36 cellular contexts compared by ENCODE assay signal in genomic region chr19:31102674-31103073, GRCh38.
"Had no signal": no experiment of that assay in that cellular context is flagged by ENCODE, and none has a peak within 500 bp of the region (broad histone marks: within the 10 kb centered on the region; RNA-seq: fewer than 3 reads in every experiment).

No MANE protein-coding gene starts in this region.

- H3K27me3 ChIP-seq: body of pancreas, breast epithelium, Peyer's patch, SJSA1 had no signal

- H3K36me3 ChIP-seq: adrenal gland, breast epithelium, Peyer's patch, SJSA1, WERI-Rb-1 had no signal

- H3K4me3 Mint-ChIP-seq: activated CD4-positive, alpha-beta memory T cell treated with anti-CD3 and anti-CD28 coated beads, Interleukin-2, amount 10 ng/mL, durations not matched to agents 7 days and 5 days; activated T-cell treated with anti-CD3 and anti-CD28 coated beads, Interleukin-2, amount 50 U/mL, for 24 hours; T-cell had no signal

- H3K4me1 ChIP-seq: adrenal gland, body of pancreas, breast epithelium, Peyer's patch, SJSA1 had no signal

- H3K4me1 Mint-ChIP-seq: activated CD4-positive, alpha-beta memory T cell treated with anti-CD3 and anti-CD28 coated beads, Interleukin-2, amount 10 ng/mL, durations not matched to agents 7 days and 5 days; T-cell had no signal

- H3K27me3 Mint-ChIP-seq: activated CD4-positive, alpha-beta memory T cell treated with anti-CD3 and anti-CD28 coated beads, Interleukin-2, amount 10 ng/mL, durations not matched to agents 7 days and 5 days had no signal

- H3K36me3 Mint-ChIP-seq: activated naive CD4-positive, alpha-beta T cell treated with anti-CD3 and anti-CD28 coated beads, Interleukin-2, amount 50 U/mL, for 72 hours; T-cell had no signal

- H3K9me3 Mint-ChIP-seq: activated CD4-positive, alpha-beta memory T cell treated with anti-CD3 and anti-CD28 coated beads, Interleukin-2, amount 10 ng/mL, durations not matched to agents 7 days and 5 days; activated naive CD4-positive, alpha-beta T cell treated with anti-CD3 and anti-CD28 coated beads, Interleukin-2, amount 50 U/mL, for 72 hours; activated T-cell treated with anti-CD3 and anti-CD28 coated beads, Interleukin-2, amount 50 U/mL, for 24 hours; activated T-helper 2 cell treated with anti-CD3 and anti-CD28 coated beads, Interferon-gamma antibody, Interleukin-2, Interleukin-4, amounts not matched to agents 10 μg/mL and 5 μg/mL and 100 μg/mL, durations not matched to agents 14 hours and 24 hours and 36 hours; T-cell had no signal

- ATAC-seq: activated naive CD4-positive, alpha-beta T cell treated with anti-CD3 and anti-CD28 coated beads, Interleukin-2, amount 50 U/mL, for 72 hours; body of pancreas; PC-3; SK-N-SH treated with all-trans-retinoic acid at 6 μM for 48 hours; T-cell had no signal

- H3K27ac Mint-ChIP-seq: activated CD4-positive, alpha-beta memory T cell treated with anti-CD3 and anti-CD28 coated beads, Interleukin-2, amount 10 ng/mL, durations not matched to agents 7 days and 5 days; activated T-cell treated with anti-CD3 and anti-CD28 coated beads, Interleukin-2, amount 50 U/mL, for 24 hours; activated T-helper 2 cell treated with anti-CD3 and anti-CD28 coated beads, Interferon-gamma antibody, Interleukin-2, Interleukin-4, amounts not matched to agents 10 μg/mL and 5 μg/mL and 100 μg/mL, durations not matched to agents 14 hours and 24 hours and 36 hours; T-cell had no signal

- H3K9me3 ChIP-seq: adrenal gland, body of pancreas, breast epithelium, Peyer's patch, SJSA1 had no signal

- DNase-seq: activated CD4-positive, alpha-beta memory T cell treated with anti-CD3 and anti-CD28 coated beads, Interleukin-2, amount 10 ng/mL, durations not matched to agents 7 days and 5 days; activated CD4-positive, alpha-beta T cell treated with anti-CD3 and anti-CD28 coated beads for 1 hour; activated CD4-positive, alpha-beta T cell treated with anti-CD3 and anti-CD28 coated beads for 48 hours; activated CD4-positive, CD25-positive, alpha-beta regulatory T cell; activated gamma-delta T cell; activated naive CD4-positive, alpha-beta T cell treated with Interleukin-2 at 50 U/mL for 16 hours; activated T-cell treated with anti-CD3 and anti-CD28 coated beads, Interleukin-2, amount 50 U/mL, for 24 hours; adrenal gland; body of pancreas; cerebellar nuclear complex; Karpas-422; KBM-7; NCI-H1092 treated with DMSO at 0.1 percent for 48 hours; NCI-H1417; NCI-H146; NCI-H187; NCI-H2029 treated with DMSO at 0.1 percent for 48 hours; NCI-H2107; NCI-H2171; NCI-H510A; NCI-H526; NCI-H748 treated with DMSO at 0.1 percent for 48 hours; NK-92 treated with Interleukin-12 subunit alpha and Interleukin-12 subunit beta, amount 100 ng/mL, for 24 hours; PC-3; Peyer's patch; RPMI8226; SHP77 treated with DMSO at 0.1 percent for 48 hours; T-cell; T-helper 2 cell; T-helper 9 cell; WERI-Rb-1 had no signal

- H3K27ac ChIP-seq: adrenal gland, body of pancreas, breast epithelium, Peyer's patch, SJSA1, WERI-Rb-1 had no signal

- H3K4me3 ChIP-seq: adrenal gland, body of pancreas, breast epithelium, Peyer's patch, SJSA1 had no signal
